In genomic region chr16:83899978-83900377, GRCh38 we compare ENCODE assay signal across 8 cellular contexts. TPM values are rescaled to one million over a fixed set of nuclear protein-coding genes. Genes with fewer than 3 reads are reported as not detected.
DNase-seq lines count a peak whose midpoint lies in the region; ATAC-seq and TF ChIP-seq lines count a peak whose summit lies in the region.

No MANE protein-coding gene starts in this region.

- no peak for ATAC-seq in CD4-positive, CD25-positive, alpha-beta regulatory T cell (ENCODE audit: low read depth in 2 of 2)
- no peak for ATAC-seq in HG02759 (IDR thresholded peaks at IDR 0.05; ENCODE audit: unreplicated experiment)

- peaks cover 4% of the 10 kb centered on the region for H3K36me3 ChIP-seq in CD4-positive, CD25-positive, alpha-beta regulatory T cell (ENCODE audit: control insufficient read depth, insufficient read depth, low read length)
- no peaks in the 10 kb centered on the region for H3K36me3 ChIP-seq in OCI-LY7 (ENCODE audit: insufficient read depth, low read length)
- peaks cover 10% of the 10 kb centered on the region for H3K36me3 ChIP-seq in endodermal cell (ENCODE audit: control insufficient read depth, insufficient read depth, low read length)
- no peaks in the 10 kb centered on the region for H3K36me3 ChIP-seq in neuron (ENCODE audit: insufficient read depth, low read length)

- peaks cover 4% of the 10 kb centered on the region; the same call in 1 of the 2 replicates for H3K79me2 ChIP-seq in OCI-LY7 (ENCODE audit: insufficient read depth, low read depth, low read length)

- CTCF ChIA-PET in OCI-LY7 (lab: Charles Lee; ENCODE audit: unreplicated experiment) = interaction anchor here (1.0 kb wide), 1 partner anchor 12 kb away, joined by 4 read pairs; no protein-coding TSS in a partner anchor

- WGBS in endodermal cell (ENCODE audit: insufficient coverage in 1 of 2, insufficient read length in 1 of 2), 2 experiments = 76 to 96% methylated on average over 2 to 3 of the region's 3 CpGs

- H3K9ac ChIP-seq in endodermal cell (ENCODE audit: extremely low read depth, low read length, poor library complexity, severe bottlenecking) = peak overlapping the region; percentile 73

- H3K4me3 Mint-ChIP-seq in CD4-positive, CD25-positive, alpha-beta regulatory T cell = peak overlapping the region; percentile 94 to 98 (median 94)
- peak overlapping the region; percentile 77 for H3K4me3 Mint-ChIP-seq in endodermal cell

- no peak for TF ChIP-seq CTCF in OCI-LY7 (conservative IDR thresholded peaks at IDR 0.05; ENCODE audit: low read length)
- no peak for TF ChIP-seq CTCF in endodermal cell (conservative IDR thresholded peaks at IDR 0.05)

- DNase-seq in CD4-positive, CD25-positive, alpha-beta regulatory T cell = peak in 1 of 3 donors; percentile 3
- DNase-seq in OCI-LY7 (ENCODE audit: low spot score) = no peak
- DNase-seq in endodermal cell = no peak
- no peak for DNase-seq in SIG-M5 (lab: John Stamatoyannopoulos, UW)
- DNase-seq in hypothalamus (lab: John Stamatoyannopoulos, UW) = no peak
- no peak for DNase-seq in NCI-H1930 (lab: John Stamatoyannopoulos, UW)

- no peak overlapping the region for H3K27ac ChIP-seq in CD4-positive, CD25-positive, alpha-beta regulatory T cell (ENCODE audit: insufficient read depth, low read length, poor library complexity, severe bottlenecking)
- H3K27ac ChIP-seq in OCI-LY7 (ENCODE audit: low read depth, low read length, poor library complexity, severe bottlenecking) = no peak overlapping the region
- H3K27ac ChIP-seq in endodermal cell (ENCODE audit: low read depth, low read length) = no peak overlapping the region

- H3K27me3 ChIP-seq in CD4-positive, CD25-positive, alpha-beta regulatory T cell (ENCODE audit: control insufficient read depth, insufficient read depth, low read length) = peaks cover 2% of the 10 kb centered on the region
- H3K27me3 ChIP-seq in endodermal cell (ENCODE audit: control insufficient read depth, insufficient read depth, low read length, poor library complexity, severe bottlenecking) = no peaks in the 10 kb centered on the region
- no peaks in the 10 kb centered on the region for H3K27me3 ChIP-seq in neuron (ENCODE audit: insufficient read depth, low read length)

- H3K27ac Mint-ChIP-seq in CD4-positive, CD25-positive, alpha-beta regulatory T cell = peak overlapping the region; percentile 79 to 94 (median 82)
- H3K27ac Mint-ChIP-seq in endodermal cell = peak overlapping the region; percentile 87

- POLR2A ChIA-PET in OCI-LY7 (lab: Charles Lee) = interaction anchor here (1.2 kb wide), 1 partner anchor 114 kb away, joined by 6 read pairs; no protein-coding TSS in a partner anchor

- H2AFZ ChIP-seq in OCI-LY7 (ENCODE audit: low read length) (peak overlapping the region; percentile 26; the same call in 1 of the 2 replicates), neuron (ENCODE audit: low read depth, low read length) (no peak overlapping the region)

- no peaks in the 10 kb centered on the region for H3K9me2 ChIP-seq in OCI-LY7 (ENCODE audit: insufficient read depth, low read length)

- no peaks in the 10 kb centered on the region for H3K9me3 ChIP-seq in CD4-positive, CD25-positive, alpha-beta regulatory T cell (ENCODE audit: control insufficient read depth in 2 of 2, low read length in 2 of 2)
- H3K9me3 ChIP-seq in OCI-LY7 (ENCODE audit: low read length) (no peaks in the 10 kb centered on the region), endodermal cell (ENCODE audit: control insufficient read depth, low read length) (no peaks in the 10 kb centered on the region), neuron (ENCODE audit: low read length) (no peaks in the 10 kb centered on the region)

- BruUV-seq in OCI-LY7 (replicated peaks; lab: Mats Ljungman, UMichigan) = no TSS peak

- peaks cover 13 to 49% (median 40%) of the 10 kb centered on the region in 4 donors for H3K4me1 Mint-ChIP-seq in CD4-positive, CD25-positive, alpha-beta regulatory T cell
- H3K4me1 Mint-ChIP-seq in endodermal cell = peaks cover 34% of the 10 kb centered on the region

- H4K20me1 ChIP-seq in OCI-LY7 (ENCODE audit: insufficient read depth, low read length) = no peaks in the 10 kb centered on the region; the same call in 1 of the 2 replicates

- intact Hi-C loops in OCI-LY7 (cut with micrococcal nuclease; ENCODE audit: unreplicated experiment) = loop anchor here (5.0 kb wide), 1 partner anchor 93 kb away; the partner anchor contains the start of gene HSBP1

- peaks cover 0 to 1% (median 0%) of the 10 kb centered on the region in 7 donors for H3K9me3 Mint-ChIP-seq in CD4-positive, CD25-positive, alpha-beta regulatory T cell
- peaks cover 3% of the 10 kb centered on the region for H3K9me3 Mint-ChIP-seq in endodermal cell

- H3K4me3 ChIP-seq in CD4-positive, CD25-positive, alpha-beta regulatory T cell (ENCODE audit: low read depth, low read length) = peak overlapping the region; percentile 84
- H3K4me3 ChIP-seq in OCI-LY7 (ENCODE audit: low read depth, low read length, poor library complexity, severe bottlenecking) = peak overlapping the region; percentile 81
- H3K4me3 ChIP-seq in endodermal cell (ENCODE audit: low read length) = peak overlapping the region; percentile 85
- peak overlapping the region; percentile 67 for H3K4me3 ChIP-seq in neuron (ENCODE audit: low read length)

- no peaks in the 10 kb centered on the region for H3K27me3 Mint-ChIP-seq in CD4-positive, CD25-positive, alpha-beta regulatory T cell
- H3K27me3 Mint-ChIP-seq in endodermal cell (ENCODE audit: insufficient read depth) = no peaks in the 10 kb centered on the region

- peaks cover 4% of the 10 kb centered on the region for H3K36me3 Mint-ChIP-seq in CD4-positive, CD25-positive, alpha-beta regulatory T cell
- H3K36me3 Mint-ChIP-seq in endodermal cell (ENCODE audit: low read depth) = peaks cover 23% of the 10 kb centered on the region

- H3K4me2 ChIP-seq in OCI-LY7 (ENCODE audit: low read length) = peak overlapping the region; percentile 94

- H3K4me1 ChIP-seq in CD4-positive, CD25-positive, alpha-beta regulatory T cell (ENCODE audit: control insufficient read depth, insufficient read depth, low read length, poor library complexity, severe bottlenecking) = peaks cover 22% of the 10 kb centered on the region
- H3K4me1 ChIP-seq in OCI-LY7 (ENCODE audit: insufficient read depth, low read length, poor library complexity, severe bottlenecking) (peaks cover 13% of the 10 kb centered on the region), endodermal cell (ENCODE audit: control insufficient read depth, insufficient read depth, low read length) (peaks cover 8% of the 10 kb centered on the region), neuron (ENCODE audit: insufficient read depth, low read length) (peaks cover 33% of the 10 kb centered on the region)

RNA-seq across cellular contexts. Expression of gene MLYCD, which starts 1.1 kb away (rescaled TPM):
- total RNA-seq in CD4-positive, CD25-positive, alpha-beta regulatory T cell = 6.5 TPM
- polyA plus RNA-seq in CD4-positive, CD25-positive, alpha-beta regulatory T cell = 1 to 10 TPM; 1.9 to 3.0 (median 2.2) TPM
- total RNA-seq in OCI-LY7 (2014; rRNA removed; shearing (Covaris generic)) = 3.2 and 3.5 TPM in 2 replicates
- total RNA-seq in OCI-LY7 (2022) (10.9 and 11.1 TPM in 2 replicates), endodermal cell (10 to 100 TPM; 11.1 to 19.0 TPM)
- 3.6 TPM for polyA plus RNA-seq in endodermal cell (2013, experiment 1 of 2)
- 3.4 TPM for polyA plus RNA-seq in endodermal cell (2013, experiment 2 of 2)

RNA-seq across cellular contexts. Expression of gene OSGIN1, which starts 53.1 kb away (rescaled TPM):
- 0.72 TPM for total RNA-seq in CD4-positive, CD25-positive, alpha-beta regulatory T cell
- under 1 TPM in 1 of 4 donors, not detected in 3; 0.29 TPM for polyA plus RNA-seq in CD4-positive, CD25-positive, alpha-beta regulatory T cell
- total RNA-seq in OCI-LY7 (2014; rRNA removed; shearing (Covaris generic)) = 0.28 and 0.41 TPM in 2 replicates
- total RNA-seq in OCI-LY7 (2022) = 1.0 and 2.0 TPM in 2 replicates
- total RNA-seq in endodermal cell = 1 to 10 TPM; 1.6 to 2.7 TPM
- 1.0 TPM for polyA plus RNA-seq in endodermal cell (2013, experiment 1 of 2)
- 0.70 TPM for polyA plus RNA-seq in endodermal cell (2013, experiment 2 of 2)
